ENCODE assay signal across 37 cellular contexts in genomic region chr9:95225016-95225745, GRCh38.
DNase-seq lines count a peak whose midpoint lies in the region; ATAC-seq, FAIRE-seq and TF ChIP-seq lines count a peak whose summit lies in the region.
"Had no signal": no experiment of that assay in that cellular context is flagged by ENCODE, and none has a peak within 500 bp of the region (broad histone marks: within the 10 kb centered on the region; RNA-seq: fewer than 3 reads in every experiment).

No MANE protein-coding gene starts in this region.

- peaks cover 47% of the 10 kb centered on the region for H3K4me1 ChIP-seq in HepG2 (ENCODE audit: insufficient read depth, low read length)
- H3K4me1 ChIP-seq: BLaER1, colonic mucosa, lower lobe of right lung, testis had no signal

- TF ChIP-seq CTCF in HepG2 (CRISPR knock-in tag; IDR thresholded peaks at IDR 0.05): no peak

- CTCF ChIA-PET in HepG2 (lab: Yijun Ruan, JAX; ENCODE audit: low intra/inter-chr PET ratio, low total read pairs): no interaction called here

- no TSS peak for BruUV-seq in HepG2 (replicated peaks; lab: Mats Ljungman, UMichigan)

- no peaks in the 10 kb centered on the region for H3K9me3 ChIP-seq in HepG2 (ENCODE audit: low read length)
- H3K9me3 ChIP-seq: BLaER1, colonic mucosa, lower lobe of right lung, pancreas, SJCRH30, testis had no signal

- FAIRE-seq in endometrium (lab: Jason Lieb, UNC) (peak; percentile 94), HepG2 (lab: Jason Lieb, UNC) (no peak)
- FAIRE-seq: bronchial epithelial cell, G401.6, pancreas, urothelium cell line had no signal

- no peaks in the 10 kb centered on the region for H3K79me2 ChIP-seq in HepG2 (ENCODE audit: insufficient read depth, low read length)

- DNase-seq in DMS53 (lab: John Stamatoyannopoulos, UW) (peak; percentile 8), HepG2 (ENCODE audit: low spot score) (peak; percentile 2), sciatic nerve (ENCODE audit: low spot score) (no peak), HPDE6-E6E7 (ENCODE audit: extremely low spot score) (no peak)
- DNase-seq: activated CD4-positive, alpha-beta T cell treated with anti-CD3 and anti-CD28 coated beads, Interleukin-2, amount 50 U/mL, for 1 hour; activated effector memory CD4-positive, alpha-beta T cell treated with anti-CD3 and anti-CD28 coated beads, Interleukin-2, amount 50 U/mL, for 16 hours; activated naive CD8-positive, alpha-beta T cell treated with anti-CD3 and anti-CD28 coated beads for 36 hours; activated T-cell treated with anti-CD3 and anti-CD28 coated beads, Interleukin-2, amount 50 U/mL, for 24 hours; anterior cingulate cortex; colonic mucosa; DMS79; effector CD8-positive, alpha-beta T cell; islet precursor cell; KG1; lower lobe of right lung; NCI-H1092 treated with DMSO at 0.1 percent for 48 hours; NCI-H187 treated with DMSO at 0.1 percent for 48 hours; NCI-H2171 treated with DMSO at 0.1 percent for 48 hours; NCI-H510A; pancreas; RPMI8226; stimulated activated CD4-positive, alpha-beta T cell treated with anti-CD3 and anti-CD28 coated beads, Interleukin-1b, Interleukin-23, amount 100 ng/mL, for 48 hours; stimulated activated naive CD4-positive, alpha-beta T cell treated with Interleukin-2 at 50 U/mL for 16 hours; T-cell; testis had no signal

- no peak for TF ChIP-seq RAD21 in HepG2 (CRISPR knock-in tag; IDR thresholded peaks at IDR 0.05)

- no peaks in the 10 kb centered on the region for H4K20me1 ChIP-seq in HepG2 (ENCODE audit: insufficient read depth, low read length)
- H4K20me1 ChIP-seq: BLaER1 had no signal

- peak overlapping the region; percentile 34 for H3K4me2 ChIP-seq in HepG2 (ENCODE audit: low read depth, low read length)
- H3K4me2 ChIP-seq: BLaER1, GM23338, smooth muscle cell had no signal

- H3K4me3 ChIP-seq in HepG2 (replicated peaks in 1 of 3; ENCODE audit: insufficient read depth in 1 of 3, low read depth in 2 of 3, low read length in 3 of 3): no peak overlapping the region
- H3K4me3 ChIP-seq: BLaER1, colonic mucosa, GM23338, lower lobe of right lung, pancreas, SJCRH30, smooth muscle cell, testis had no signal

- POLR2A ChIA-PET in HepG2 (lab: Yijun Ruan, JAX): no interaction called here

- H3K36me3 ChIP-seq in HepG2 (replicated peaks in 1 of 2; ENCODE audit: control insufficient read depth in 1 of 2, insufficient read depth in 2 of 2, low read length in 2 of 2): no peaks in the 10 kb centered on the region; a peak in 1 of 5 replicates
- H3K36me3 ChIP-seq: BLaER1, colonic mucosa, lower lobe of right lung, pancreas, SJCRH30 had no signal

- intact Hi-C loops in HepG2 (cut with micrococcal nuclease; ENCODE audit: unreplicated experiment) (no loop called here), sciatic nerve (cut with DNase I) (no loop called here)

- H3K9ac ChIP-seq in HepG2 (ENCODE audit: insufficient read depth, low read depth, low read length): no peak overlapping the region
- H3K9ac ChIP-seq: BLaER1 had no signal

- H3K27ac ChIP-seq in HepG2 (ENCODE audit: extremely low read length, insufficient read depth, low read length): no peak overlapping the region
- H3K27ac ChIP-seq: BLaER1, colonic mucosa, epithelial cell of prostate, lower lobe of right lung, pancreas, SJCRH30, testis had no signal

- in situ Hi-C loops in HepG2 (cut with HindIII; ENCODE audit: extremely low pct_ligation_motif_present, low pct_unique_long_range_greater_than_20kb): no loop called here

- 34% methylated on average over 5 of the region's 5 CpGs for WGBS in HepG2 (ENCODE audit: low lambda C conversion rate)

- no peak for TF ChIP-seq POLR2A in HepG2 (IDR thresholded peaks at IDR 0.05; ENCODE audit: insufficient read depth in 1 of 2, low read depth in 2 of 2, low read length in 2 of 2)

- H2AFZ ChIP-seq in HepG2 (ENCODE audit: low read length): no peak overlapping the region
- H2AFZ ChIP-seq: GM23338 had no signal

- TF ChIP-seq EP300 in HepG2 (IDR thresholded peaks at IDR 0.05; ENCODE audit: low read depth in 2 of 2, low read length in 2 of 2): no peak
- no peak for TF ChIP-seq EP300 in HepG2 (CRISPR knock-in tag; IDR thresholded peaks at IDR 0.05; ENCODE audit: borderline replicate concordance)

- ATAC-seq in HepG2 (peak; percentile 62; the same call in 2 of the 3 replicates), sciatic nerve (peak; percentile 71), GM19395 (IDR thresholded peaks at IDR 0.05; ENCODE audit: unreplicated experiment) (no peak), GM18511 (IDR thresholded peaks at IDR 0.05; ENCODE audit: unreplicated experiment) (no peak)
- ATAC-seq: GM23338, lower lobe of right lung, T-cell, WTC11 had no signal

- H3K27me3 ChIP-seq in HepG2 (ENCODE audit: control insufficient read depth in 1 of 2, insufficient read depth in 2 of 2, low read length in 2 of 2): no peaks in the 10 kb centered on the region
- H3K27me3 ChIP-seq: BLaER1, colonic mucosa, pancreas, SJCRH30, testis had no signal

TF ChIP-seq in HepG2, 621 proteins besides CTCF, POLR2A, EP300 and RAD21 (continues in another document):
- TF ChIP-seq, protein P1, sequence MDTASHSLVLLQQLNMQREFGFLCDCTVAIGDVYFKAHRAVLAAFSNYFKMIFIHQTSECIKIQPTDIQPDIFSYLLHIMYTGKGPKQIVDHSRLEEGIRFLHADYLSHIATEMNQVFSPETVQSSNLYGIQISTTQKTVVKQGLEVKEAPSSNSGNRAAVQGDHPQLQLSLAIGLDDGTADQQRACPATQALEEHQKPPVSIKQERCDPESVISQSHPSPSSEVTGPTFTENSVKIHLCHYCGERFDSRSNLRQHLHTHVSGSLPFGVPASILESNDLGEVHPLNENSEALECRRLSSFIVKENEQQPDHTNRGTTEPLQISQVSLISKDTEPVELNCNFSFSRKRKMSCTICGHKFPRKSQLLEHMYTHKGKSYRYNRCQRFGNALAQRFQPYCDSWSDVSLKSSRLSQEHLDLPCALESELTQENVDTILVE (CRISPR knock-in tag; IDR thresholded peaks at IDR 0.05): no peak
- TF ChIP-seq ZNF552 (CRISPR knock-in tag; IDR thresholded peaks at IDR 0.05; ENCODE audit: borderline replicate concordance) (no peak), IRF9 (CRISPR knock-in tag; IDR thresholded peaks at IDR 0.05; ENCODE audit: borderline replicate concordance) (no peak), ZNF589 (CRISPR knock-in tag; conservative IDR thresholded peaks at IDR 0.05) (no peak), ADNP (CRISPR knock-in tag; IDR thresholded peaks at IDR 0.05) (no peak), ZIK1 (CRISPR knock-in tag; IDR thresholded peaks at IDR 0.05; ENCODE audit: borderline replicate concordance, low read depth) (no peak), ARID4A (CRISPR knock-in tag; IDR thresholded peaks at IDR 0.05; ENCODE audit: borderline replicate concordance) (no peak), ZNF761 (CRISPR knock-in tag; conservative IDR thresholded peaks at IDR 0.05) (no peak)
- TF ChIP-seq, protein P2, sequence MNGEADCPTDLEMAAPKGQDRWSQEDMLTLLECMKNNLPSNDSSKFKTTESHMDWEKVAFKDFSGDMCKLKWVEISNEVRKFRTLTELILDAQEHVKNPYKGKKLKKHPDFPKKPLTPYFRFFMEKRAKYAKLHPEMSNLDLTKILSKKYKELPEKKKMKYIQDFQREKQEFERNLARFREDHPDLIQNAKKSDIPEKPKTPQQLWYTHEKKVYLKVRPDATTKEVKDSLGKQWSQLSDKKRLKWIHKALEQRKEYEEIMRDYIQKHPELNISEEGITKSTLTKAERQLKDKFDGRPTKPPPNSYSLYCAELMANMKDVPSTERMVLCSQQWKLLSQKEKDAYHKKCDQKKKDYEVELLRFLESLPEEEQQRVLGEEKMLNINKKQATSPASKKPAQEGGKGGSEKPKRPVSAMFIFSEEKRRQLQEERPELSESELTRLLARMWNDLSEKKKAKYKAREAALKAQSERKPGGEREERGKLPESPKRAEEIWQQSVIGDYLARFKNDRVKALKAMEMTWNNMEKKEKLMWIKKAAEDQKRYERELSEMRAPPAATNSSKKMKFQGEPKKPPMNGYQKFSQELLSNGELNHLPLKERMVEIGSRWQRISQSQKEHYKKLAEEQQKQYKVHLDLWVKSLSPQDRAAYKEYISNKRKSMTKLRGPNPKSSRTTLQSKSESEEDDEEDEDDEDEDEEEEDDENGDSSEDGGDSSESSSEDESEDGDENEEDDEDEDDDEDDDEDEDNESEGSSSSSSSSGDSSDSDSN (CRISPR knock-in tag; IDR thresholded peaks at IDR 0.05): no peak

Comparison
In these comparisons a context has a peak if more than half of its experiments do, and no peak if none do; other contexts are left out.
1. DNase-seq: peak in DMS53 (single experiment) and HepG2 (single experiment); none in sciatic nerve (single experiment) and HPDE6-E6E7 (single experiment).
2. ATAC-seq: peak in HepG2 (single experiment) and sciatic nerve (single experiment); none in GM19395 (single experiment) and GM18511 (single experiment).